10 cellular contexts compared by ENCODE assay signal in the genomic region with DNA sequence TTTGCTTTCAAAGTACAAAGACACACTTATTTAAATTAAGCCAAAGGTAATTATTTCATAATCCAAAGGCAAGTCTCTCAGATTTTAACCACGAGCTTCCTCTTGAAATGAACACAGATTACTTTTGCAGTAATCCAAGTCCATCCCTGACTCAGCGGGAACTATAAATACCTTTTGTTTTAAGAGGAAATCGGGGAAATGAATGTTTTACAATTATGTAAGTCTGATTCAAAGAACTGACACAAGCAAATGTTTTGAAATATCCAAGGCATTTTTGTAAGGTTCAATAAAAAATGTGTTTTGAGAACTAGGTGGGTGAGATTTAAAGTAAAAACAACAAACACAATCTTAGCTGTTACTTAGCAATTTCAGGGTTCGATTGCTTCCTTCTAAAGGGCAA.
DNase-seq lines count a peak whose midpoint lies in the region; TF ChIP-seq lines count a peak whose summit lies in the region.
"Had no signal": no experiment of that assay in that cellular context is flagged by ENCODE, and none has a peak within 500 bp of the region (broad histone marks: within the 10 kb centered on the region; RNA-seq: fewer than 3 reads in every experiment).

No MANE protein-coding gene starts in this region.

- in situ Hi-C loops in KBM-7 (cut with MboI; ENCODE audit: low pct_unique_long_range_greater_than_20kb, low sequenced_read_pairs): no loop called here

- H3K27me3 Mint-ChIP-seq in chondrocyte (ENCODE audit: low read depth): no peaks in the 10 kb centered on the region

- H3K4me1 Mint-ChIP-seq in chondrocyte (ENCODE audit: low read depth): peaks cover 13% of the 10 kb centered on the region
- H3K4me1 Mint-ChIP-seq: nephron progenitor cell had no signal

- TF ChIP-seq CTCF in chondrocyte (IDR thresholded peaks at IDR 0.05): no peak

- H3K27ac Mint-ChIP-seq in chondrocyte (ENCODE audit: unreplicated experiment): peak overlapping the region; percentile 32
- H3K27ac Mint-ChIP-seq: nephron progenitor cell had no signal

- peak; percentile 26 to 34 for DNase-seq in AML-193 (lab: John Stamatoyannopoulos, UW)
- DNase-seq in KBM-7: peak; percentile 33
- no peak for DNase-seq in chondrocyte (ENCODE audit: low spot score)
- peak; percentile 42 for DNase-seq in midbrain (lab: John Stamatoyannopoulos, UW)
- DNase-seq in SK-N-DZ (ENCODE audit: low spot score): no peak
- DNase-seq in T-helper 9 cell: no peak
- DNase-seq in hepatic stellate cell (ENCODE audit: low spot score): no peak
- DNase-seq in amniotic stem cell (lab: John Stamatoyannopoulos, UW): no peak
- DNase-seq: GOT3, nephron progenitor cell had no signal

- H3K4me3 Mint-ChIP-seq in chondrocyte (ENCODE audit: unreplicated experiment): no peak overlapping the region
- H3K4me3 Mint-ChIP-seq: nephron progenitor cell had no signal

- H3K9me3 Mint-ChIP-seq in chondrocyte (ENCODE audit: low read depth): no peaks in the 10 kb centered on the region
- H3K9me3 Mint-ChIP-seq: nephron progenitor cell had no signal

- H3K36me3 Mint-ChIP-seq in chondrocyte (ENCODE audit: low read depth): no peaks in the 10 kb centered on the region

Comparison
In these comparisons a context has a peak if more than half of its experiments do, and no peak if none do; other contexts are left out.
1. DNase-seq: peak in AML-193 (2 of 2), KBM-7 (single experiment) and midbrain (single experiment); none in chondrocyte (single experiment), SK-N-DZ (single experiment), T-helper 9 cell (single experiment), hepatic stellate cell (single experiment) and amniotic stem cell (single experiment).